In the genomic region with DNA sequence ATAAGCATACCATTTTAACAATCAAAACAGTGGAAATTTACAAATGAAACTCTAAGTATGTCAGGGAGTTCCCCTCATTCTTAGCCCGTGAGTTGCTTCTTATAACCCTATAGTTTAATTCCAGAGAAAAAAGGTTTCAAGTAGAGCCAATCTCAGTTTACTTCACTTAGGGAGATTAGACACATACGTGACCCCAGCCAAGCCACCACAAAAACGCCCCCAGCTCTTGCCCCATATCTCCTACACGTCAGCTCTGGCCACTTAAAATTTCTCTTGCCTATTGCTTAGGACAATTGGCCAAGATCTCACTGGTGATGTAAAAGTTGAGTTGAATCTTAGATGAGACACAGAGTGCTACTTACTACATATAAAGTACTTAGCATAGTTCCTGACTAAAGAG, we compare ENCODE assay signal across 11 cellular contexts.
DNase-seq lines count a peak whose midpoint lies in the region; ATAC-seq and TF ChIP-seq lines count a peak whose summit lies in the region.
"Had no signal": no experiment of that assay in that cellular context is flagged by ENCODE, and none has a peak within 500 bp of the region (broad histone marks: within the 10 kb centered on the region; RNA-seq: fewer than 3 reads in every experiment).

No MANE protein-coding gene starts in this region.

- no peaks in the 10 kb centered on the region for H3K36me3 ChIP-seq in SK-N-SH (replicated peaks in 1 of 2; ENCODE audit: control insufficient read depth in 1 of 2, insufficient read depth in 2 of 2, low read length in 1 of 2)
- no peaks in the 10 kb centered on the region for H3K36me3 ChIP-seq in smooth muscle cell (ENCODE audit: low read depth)
- H3K36me3 ChIP-seq in prostate gland: no peaks in the 10 kb centered on the region
- H3K36me3 ChIP-seq in right atrium auricular region: no peaks in the 10 kb centered on the region
- H3K36me3 ChIP-seq: breast epithelium, sigmoid colon had no signal

- DNase-seq in activated T-cell treated with anti-CD3 and anti-CD28 coated beads for 48 hours (ENCODE audit: low read depth): peak; percentile 11
- DNase-seq in activated T-cell treated with anti-CD3 and anti-CD28 coated beads for 4 hours: no peak
- no peak for DNase-seq in SK-N-SH
- DNase-seq in fibroblast of mammary gland (ENCODE audit: low read depth): peak; percentile 92
- DNase-seq in smooth muscle cell (lab: John Stamatoyannopoulos, UW; ENCODE audit: unreplicated experiment): no peak
- DNase-seq in prostate gland (ENCODE audit: low spot score): no peak
- no peak for DNase-seq in right atrium auricular region (ENCODE audit: low spot score)
- DNase-seq: KG1, sigmoid colon had no signal

- TF ChIP-seq CTCF in SK-N-SH (IDR thresholded peaks at IDR 0.05) (no peak), fibroblast of mammary gland (conservative IDR thresholded peaks at IDR 0.05; ENCODE audit: control insufficient read depth, insufficient read depth, low read depth, low read length) (no peak), smooth muscle cell (IDR thresholded peaks at IDR 0.05; ENCODE audit: borderline replicate concordance, insufficient read depth, poor library complexity, severe bottlenecking) (no peak), prostate gland (IDR thresholded peaks at IDR 0.05) (no peak), right atrium auricular region (IDR thresholded peaks at IDR 0.05) (no peak)

- no peaks in the 10 kb centered on the region for H3K9me3 ChIP-seq in SK-N-SH
- no peaks in the 10 kb centered on the region for H3K9me3 ChIP-seq in smooth muscle cell (replicated peaks; ENCODE audit: low read depth)
- H3K9me3 ChIP-seq in prostate gland: no peaks in the 10 kb centered on the region
- H3K9me3 ChIP-seq in right atrium auricular region: no peaks in the 10 kb centered on the region
- H3K9me3 ChIP-seq: breast epithelium, sigmoid colon had no signal

- no peak for TF ChIP-seq POLR2A in prostate gland (IDR thresholded peaks at IDR 0.05)

- H3K4me3 ChIP-seq in SK-N-SH (ENCODE audit: low read depth in 2 of 2, low read length in 1 of 2): no peak overlapping the region
- H3K4me3 ChIP-seq in fibroblast of mammary gland (ENCODE audit: control insufficient read depth, low read depth, low read length): no peak overlapping the region
- H3K4me3 ChIP-seq in smooth muscle cell: no peak overlapping the region
- H3K4me3 ChIP-seq in prostate gland: no peak overlapping the region
- no peak overlapping the region for H3K4me3 ChIP-seq in right atrium auricular region
- H3K4me3 ChIP-seq: breast epithelium, sigmoid colon had no signal

- H3K9me2 ChIP-seq in SK-N-SH: no peaks in the 10 kb centered on the region

- H2AFZ ChIP-seq in SK-N-SH (ENCODE audit: low read depth) (peak overlapping the region; percentile 66; the same call in 1 of the 2 replicates), smooth muscle cell (ENCODE audit: low read depth) (no peak overlapping the region)

- H3K27ac ChIP-seq in SK-N-SH (ENCODE audit: low read depth in 2 of 2, low read length in 1 of 2) (peak overlapping the region; percentile 60 to 98), smooth muscle cell (ENCODE audit: low read depth) (peak overlapping the region; percentile 99), prostate gland (no peak overlapping the region), right atrium auricular region (no peak overlapping the region)

- WGBS in SK-N-SH (ENCODE audit: low lambda C conversion rate): 59% methylated on average over 4 of the region's 4 CpGs
- whole genome bisulfite sequencing in smooth muscle cell (ENCODE audit: low lambda C conversion rate): 23% methylated on average over 4 of the region's 4 CpGs
- 83% methylated on average over 4 of the region's 4 CpGs for WGBS in prostate gland

- H3K9ac ChIP-seq in SK-N-SH (no peak overlapping the region), smooth muscle cell (ENCODE audit: low read depth) (peak overlapping the region; percentile 97)

- CTCF ChIA-PET in SK-N-SH (lab: Yijun Ruan, JAX): interaction anchor here (1.0 to 2.9 kb wide), 8 partner anchors 9 to 263 kb away, joined by 3 to 14 read pairs (median 5); no protein-coding TSS in a partner anchor

- intact Hi-C loops in prostate gland (cut with DNase I): no loop called here

- no peak for ATAC-seq in HG03196 (IDR thresholded peaks at IDR 0.05; ENCODE audit: unreplicated experiment)

- no peaks in the 10 kb centered on the region for H4K20me1 ChIP-seq in SK-N-SH (ENCODE audit: insufficient read depth)
- no peaks in the 10 kb centered on the region for H4K20me1 ChIP-seq in smooth muscle cell (ENCODE audit: low read depth)

- H3K4me1 ChIP-seq in SK-N-SH (ENCODE audit: control insufficient read depth in 1 of 2, insufficient read depth in 2 of 2, low read depth in 1 of 2, low read length in 1 of 2) (peaks cover 22 to 56% of the 10 kb centered on the region in 2 experiments; a peak in 3 of 4 replicates), smooth muscle cell (ENCODE audit: low read depth) (peaks cover 5% of the 10 kb centered on the region), prostate gland (replicated peaks) (no peaks in the 10 kb centered on the region), right atrium auricular region (peaks cover 0 to 46% of the 10 kb centered on the region in 2 donors)
- H3K4me1 ChIP-seq: breast epithelium had no signal

- H3F3A ChIP-seq in SK-N-SH (replicated peaks; ENCODE audit: insufficient read depth): peaks cover 19% of the 10 kb centered on the region
- H3F3A ChIP-seq in smooth muscle cell (ENCODE audit: low read depth): peaks cover 22% of the 10 kb centered on the region

- no peak for TF ChIP-seq EP300 in SK-N-SH (IDR thresholded peaks at IDR 0.05; ENCODE audit: borderline replicate concordance in 1 of 2, low read depth in 1 of 2, low read length in 1 of 2)

- TF ChIP-seq RAD21 in SK-N-SH (IDR thresholded peaks at IDR 0.05; ENCODE audit: low read length): no peak

- H3K4me2 ChIP-seq in SK-N-SH (0 out of 2 replicates have a peak overlapping the region, but pooled peaks have one; percentile 39), smooth muscle cell (peak overlapping the region; percentile 76)

- H3K27me3 ChIP-seq in SK-N-SH (ENCODE audit: insufficient read depth): no peaks in the 10 kb centered on the region
- H3K27me3 ChIP-seq in smooth muscle cell (ENCODE audit: low read depth): no peaks in the 10 kb centered on the region
- no peaks in the 10 kb centered on the region for H3K27me3 ChIP-seq in prostate gland (replicated peaks; ENCODE audit: insufficient read depth)
- H3K27me3 ChIP-seq in right atrium auricular region: no peaks in the 10 kb centered on the region
- H3K27me3 ChIP-seq: breast epithelium, sigmoid colon had no signal

- H3K79me2 ChIP-seq in SK-N-SH (ENCODE audit: insufficient read depth) (no peaks in the 10 kb centered on the region), smooth muscle cell (ENCODE audit: low read depth) (no peaks in the 10 kb centered on the region)

- POLR2A ChIA-PET in SK-N-SH (lab: Yijun Ruan, JAX): interaction anchor here (0.9 to 1.2 kb wide), 2 partner anchors 19 to 37 kb away, joined by 3 to 5 read pairs; no protein-coding TSS in a partner anchor

TF ChIP-seq in SK-N-SH, 30 proteins besides CTCF, POLR2A, EP300 and RAD21:
- TF ChIP-seq NFIC (IDR thresholded peaks at IDR 0.05; ENCODE audit: borderline replicate concordance): no peak
- TF ChIP-seq ZBTB33 (IDR thresholded peaks at IDR 0.05; ENCODE audit: borderline replicate concordance, low read depth): no peak
- no peak for TF ChIP-seq TEAD4 (IDR thresholded peaks at IDR 0.05; ENCODE audit: borderline replicate concordance, insufficient read depth)
- TF ChIP-seq SMC3 (IDR thresholded peaks at IDR 0.05; ENCODE audit: low read depth, low read length): no peak
- TF ChIP-seq FOXM1 (IDR thresholded peaks at IDR 0.05; ENCODE audit: low read depth): no peak
- TF ChIP-seq YY1 (IDR thresholded peaks at IDR 0.05; ENCODE audit: low read depth): no peak
- no peak for TF ChIP-seq RXRA (IDR thresholded peaks at IDR 0.05; ENCODE audit: borderline replicate concordance, low read depth)
- TF ChIP-seq FOSL2 (IDR thresholded peaks at IDR 0.05; ENCODE audit: borderline replicate concordance, low read depth): no peak
- TF ChIP-seq NRF1 (IDR thresholded peaks at IDR 0.05; ENCODE audit: low read depth, low read length): no peak
- TF ChIP-seq IRF3 (IDR thresholded peaks at IDR 0.05; ENCODE audit: low read depth, low read length): no peak
- TF ChIP-seq MAX (IDR thresholded peaks at IDR 0.05; ENCODE audit: low read depth): no peak
- TF ChIP-seq RFX5 (IDR thresholded peaks at IDR 0.05; ENCODE audit: low read length): no peak

Comparison
In these comparisons a context has a peak if more than half of its experiments do, and no peak if none do; other contexts are left out.
1. DNase-seq: peak in activated T-cell treated with anti-CD3 and anti-CD28 coated beads for 48 hours (single experiment) and fibroblast of mammary gland (single experiment); none in activated T-cell treated with anti-CD3 and anti-CD28 coated beads for 4 hours (single experiment), SK-N-SH (single experiment), smooth muscle cell (single experiment), prostate gland (single experiment) and right atrium auricular region (single experiment).
2. H3K27ac ChIP-seq: peak in SK-N-SH (2 of 2) and smooth muscle cell (single experiment); none in prostate gland (0 of 2) and right atrium auricular region (0 of 2).